ENCODE assay signal across 27 cellular contexts in the genomic region with DNA sequence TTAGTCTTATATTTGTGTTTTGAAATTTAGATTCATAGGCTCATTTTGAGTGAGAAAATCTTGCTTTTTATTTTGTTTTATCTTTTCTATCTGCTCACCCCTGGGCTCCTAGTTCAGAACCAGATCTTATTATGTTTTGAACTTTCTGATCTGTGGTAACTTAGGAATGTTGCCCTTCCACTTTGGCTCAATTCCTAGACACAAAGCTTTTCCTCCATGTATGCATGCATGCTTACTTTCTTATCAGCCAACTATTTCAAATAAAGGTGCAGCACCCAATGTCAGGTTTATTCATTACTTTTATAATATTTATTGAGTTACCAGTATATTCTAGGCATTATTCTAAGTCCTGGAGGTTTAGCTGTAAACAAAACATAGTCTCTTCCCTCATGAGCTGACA.
DNase-seq lines count a peak whose midpoint lies in the region; ATAC-seq, FAIRE-seq and TF ChIP-seq lines count a peak whose summit lies in the region.
"Had no signal": no experiment of that assay in that cellular context is flagged by ENCODE, and none has a peak within 500 bp of the region (broad histone marks: within the 10 kb centered on the region; RNA-seq: fewer than 3 reads in every experiment).

No MANE protein-coding gene starts in this region.

- no peak overlapping the region for H3K27ac Mint-ChIP-seq in activated naive CD4-positive, alpha-beta T cell treated with anti-CD3 and anti-CD28 coated beads, Interleukin-2, amount 10 ng/mL, durations not matched to agents 7 days and 5 days
- H3K27ac Mint-ChIP-seq: CD4-positive, CD25-positive, alpha-beta regulatory T cell; CD8-positive, alpha-beta memory T cell; HFFc6; IgD-negative memory B cell had no signal

- H3K4me1 ChIP-seq in lower lobe of right lung: no peaks in the 10 kb centered on the region
- H3K4me1 ChIP-seq: BE2C had no signal

- TF ChIP-seq CTCF in bronchial epithelial cell (IDR thresholded peaks at IDR 0.05; ENCODE audit: insufficient read depth, low read length, severe bottlenecking): no peak
- TF ChIP-seq CTCF in lower lobe of right lung (IDR thresholded peaks at IDR 0.05): no peak

- no peaks in the 10 kb centered on the region for H3K9me3 ChIP-seq in lower lobe of right lung
- H3K9me3 ChIP-seq: BE2C had no signal

- H3K9me3 Mint-ChIP-seq in activated naive CD4-positive, alpha-beta T cell treated with anti-CD3 and anti-CD28 coated beads, Interleukin-2, amount 10 ng/mL, durations not matched to agents 7 days and 5 days: no peaks in the 10 kb centered on the region

- H3K36me3 Mint-ChIP-seq in activated naive CD4-positive, alpha-beta T cell treated with anti-CD3 and anti-CD28 coated beads, Interleukin-2, amount 10 ng/mL, durations not matched to agents 7 days and 5 days: no peaks in the 10 kb centered on the region
- H3K36me3 Mint-ChIP-seq: CD4-positive, CD25-positive, alpha-beta regulatory T cell; CD8-positive, alpha-beta memory T cell; IgD-negative memory B cell had no signal

- H3K4me3 Mint-ChIP-seq in activated naive CD4-positive, alpha-beta T cell treated with anti-CD3 and anti-CD28 coated beads, Interleukin-2, amount 10 ng/mL, durations not matched to agents 7 days and 5 days: no peak overlapping the region
- H3K4me3 Mint-ChIP-seq: CD4-positive, CD25-positive, alpha-beta regulatory T cell; CD8-positive, alpha-beta memory T cell; HFFc6; IgD-negative memory B cell had no signal

- peak; percentile 42 to 65 for ATAC-seq in lower lobe of right lung
- no peak for ATAC-seq in GM21723 (IDR thresholded peaks at IDR 0.05; ENCODE audit: unreplicated experiment)
- ATAC-seq in GM19452 (IDR thresholded peaks at IDR 0.05; ENCODE audit: unreplicated experiment): no peak
- ATAC-seq: GM12878, HCT116, HepG2 had no signal

- intact Hi-C loops in lower lobe of right lung (cut with DNase I): no loop called here

- peak; percentile 32 for DNase-seq in HT-29 (ENCODE audit: low spot score)
- peak; percentile 54 for DNase-seq in bronchial epithelial cell (ENCODE audit: low read depth)
- DNase-seq in lower lobe of right lung: no peak
- DNase-seq in renal cortical epithelial cell (ENCODE audit: low read depth): peak; percentile 2
- DNase-seq in activated naive CD4-positive, alpha-beta T cell treated with anti-CD3 and anti-CD28 coated beads, Interleukin-2, amount 10 ng/mL, durations not matched to agents 7 days and 5 days: no peak
- DNase-seq: ACHN; BE2C; C1 segment of cervical spinal cord; CD4-positive, CD25-positive, alpha-beta regulatory T cell; CD8-positive, alpha-beta memory T cell; COR-L47; DMS153; DND-41; EL; GOT3; H7; HFFc6; KBM-7 had no signal

- no peak for FAIRE-seq in bronchial epithelial cell (lab: Jason Lieb, UNC)
- FAIRE-seq: A204.1, D721Med, GM12878, GM19239, HepG2 had no signal

- H3K4me3 ChIP-seq in bronchial epithelial cell (ENCODE audit: low read depth, low read length) (no peak overlapping the region), lower lobe of right lung (no peak overlapping the region)
- H3K4me3 ChIP-seq: GM12878 had no signal

- CTCF ChIA-PET in activated naive CD4-positive, alpha-beta T cell treated with anti-CD3 and anti-CD28 coated beads, Interleukin-2, amount 10 ng/mL, durations not matched to agents 7 days and 5 days (lab: Charles Lee): no interaction called here

- peaks cover 2% of the 10 kb centered on the region for H3K27me3 ChIP-seq in bronchial epithelial cell (ENCODE audit: control insufficient read depth, insufficient read depth, low read length)
- no peaks in the 10 kb centered on the region for H3K27me3 ChIP-seq in lower lobe of right lung (ENCODE audit: low read depth)
- H3K27me3 ChIP-seq: BE2C had no signal

- H3K27ac ChIP-seq in lower lobe of right lung: no peak overlapping the region

- H3K36me3 ChIP-seq in bronchial epithelial cell (ENCODE audit: control insufficient read depth, insufficient read depth, low read length) (no peaks in the 10 kb centered on the region), lower lobe of right lung (no peaks in the 10 kb centered on the region)
- H3K36me3 ChIP-seq: BE2C had no signal

- H3K27me3 Mint-ChIP-seq in activated naive CD4-positive, alpha-beta T cell treated with anti-CD3 and anti-CD28 coated beads, Interleukin-2, amount 10 ng/mL, durations not matched to agents 7 days and 5 days: no peaks in the 10 kb centered on the region
- H3K27me3 Mint-ChIP-seq: CD4-positive, CD25-positive, alpha-beta regulatory T cell; CD8-positive, alpha-beta memory T cell; IgD-negative memory B cell had no signal

- no peaks in the 10 kb centered on the region for H3K4me1 Mint-ChIP-seq in activated naive CD4-positive, alpha-beta T cell treated with anti-CD3 and anti-CD28 coated beads, Interleukin-2, amount 10 ng/mL, durations not matched to agents 7 days and 5 days
- H3K4me1 Mint-ChIP-seq: CD4-positive, CD25-positive, alpha-beta regulatory T cell; CD8-positive, alpha-beta memory T cell; IgD-negative memory B cell had no signal

Comparison
In these comparisons a context has a peak if more than half of its experiments do, and no peak if none do; other contexts are left out.
1. DNase-seq: peak in HT-29 (single experiment), bronchial epithelial cell (single experiment) and renal cortical epithelial cell (single experiment); none in lower lobe of right lung (single experiment) and activated naive CD4-positive, alpha-beta T cell treated with anti-CD3 and anti-CD28 coated beads, Interleukin-2, amount 10 ng/mL, durations not matched to agents 7 days and 5 days (single experiment).
2. ATAC-seq: peak in lower lobe of right lung (2 of 2); none in GM21723 (single experiment) and GM19452 (single experiment).